ENCODE assay signal across 1 cellular context in genomic region chr10:79150444-79150754, GRCh38.
TF ChIP-seq lines count a peak whose summit lies in the region.

No MANE protein-coding gene starts in this region.

TF ChIP-seq in K562, 482 proteins besides CTCF, POLR2A, EP300 and RAD21 (continued from another document and continues in another):
- TF ChIP-seq PATZ1 (CRISPR knock-in tag; IDR thresholded peaks at IDR 0.05; ENCODE audit: borderline replicate concordance) (no peak), NELFE (IDR thresholded peaks at IDR 0.05; ENCODE audit: insufficient read depth, insufficient read length) (no peak), ZNF75A (CRISPR knock-in tag; IDR thresholded peaks at IDR 0.05) (no peak), KDM2B (CRISPR knock-in tag; IDR thresholded peaks at IDR 0.05) (no peak), SP2 (IDR thresholded peaks at IDR 0.05; ENCODE audit: extremely low read depth, low read depth, low read length, poor library complexity, severe bottlenecking) (no peak), VEZF1 (CRISPR knock-in tag; IDR thresholded peaks at IDR 0.05) (peak; percentile 12; the same call in 1 of the 2 replicates), XRCC5 (IDR thresholded peaks at IDR 0.05; ENCODE audit: low read depth, low read length) (0 out of 2 replicates have a peak, but pooled peaks have one; percentile 31), MECOM (CRISPR knock-in tag; IDR thresholded peaks at IDR 0.05) (0 out of 2 replicates have a peak, but pooled peaks have one; percentile 18), PML (IDR thresholded peaks at IDR 0.05; ENCODE audit: low read length) (no peak), ZNF830 (CRISPR knock-in tag; IDR thresholded peaks at IDR 0.05) (no peak), REST (CRISPR knock-in tag; IDR thresholded peaks at IDR 0.05; ENCODE audit: low read depth) (no peak), ZNF280B (CRISPR knock-in tag; IDR thresholded peaks at IDR 0.05) (no peak), ETS2 (tag; IDR thresholded peaks at IDR 0.05; ENCODE audit: borderline replicate concordance, poor library complexity, severe bottlenecking) (no peak), HDAC3 (IDR thresholded peaks at IDR 0.05; ENCODE audit: borderline replicate concordance, partially characterized antibody) (no peak), CBX1 (IDR thresholded peaks at IDR 0.05; ENCODE audit: low read depth) (0 out of 2 replicates have a peak, but pooled peaks have one; percentile 6), CREBBP (IDR thresholded peaks at IDR 0.05; ENCODE audit: low read depth, low read length) (no peak), CREB3 (tag; conservative IDR thresholded peaks at IDR 0.05; ENCODE audit: low read depth) (no peak), ARNT (IDR thresholded peaks at IDR 0.05) (no peak), ZNF79 (CRISPR knock-in tag; IDR thresholded peaks at IDR 0.05; ENCODE audit: low read depth) (no peak), ZNF449 (CRISPR knock-in tag; IDR thresholded peaks at IDR 0.05) (no peak), E4F1 (CRISPR knock-in tag; IDR thresholded peaks at IDR 0.05; ENCODE audit: borderline replicate concordance) (no peak), KLF1 (tag; IDR thresholded peaks at IDR 0.05) (no peak), ZNF384 (IDR thresholded peaks at IDR 0.05; ENCODE audit: low read depth, low read length) (no peak), SAP30 (IDR thresholded peaks at IDR 0.05; ENCODE audit: borderline replicate concordance, insufficient read depth, low read depth, low read length, poor library complexity, severe bottlenecking) (no peak), KHSRP (IDR thresholded peaks at IDR 0.05) (no peak), NFYB (IDR thresholded peaks at IDR 0.05; ENCODE audit: extremely low read depth, insufficient read length) (no peak), ZNF224 (CRISPR knock-in tag; IDR thresholded peaks at IDR 0.05) (0 out of 2 replicates have a peak, but pooled peaks have one; percentile 41), CEBPZ (IDR thresholded peaks at IDR 0.05; ENCODE audit: borderline replicate concordance, low read depth, low read length) (no peak), RBM39 (optimal IDR thresholded peaks at IDR 0.05; ENCODE audit: low read depth, low read length) (no peak), ELK3 (CRISPR knock-in tag; IDR thresholded peaks at IDR 0.05) (no peak), MAFF (IDR thresholded peaks at IDR 0.05; ENCODE audit: low read length) (no peak), CREM (IDR thresholded peaks at IDR 0.05; ENCODE audit: low read depth) (no peak), BCOR (IDR thresholded peaks at IDR 0.05) (peak; percentile 21; the same call in 1 of the 2 replicates), MAZ (CRISPR knock-in tag; conservative IDR thresholded peaks at IDR 0.05 in 1 of 2, IDR thresholded peaks at IDR 0.05 in 1 of 2) (no peak), RBM15 (IDR thresholded peaks at IDR 0.05; ENCODE audit: insufficient read depth, low read length) (no peak), ASH1L (IDR thresholded peaks at IDR 0.05; ENCODE audit: borderline replicate concordance, low read depth, partially characterized antibody) (no peak)
